ENCODE assay signal across 9 cellular contexts in the genomic region with DNA sequence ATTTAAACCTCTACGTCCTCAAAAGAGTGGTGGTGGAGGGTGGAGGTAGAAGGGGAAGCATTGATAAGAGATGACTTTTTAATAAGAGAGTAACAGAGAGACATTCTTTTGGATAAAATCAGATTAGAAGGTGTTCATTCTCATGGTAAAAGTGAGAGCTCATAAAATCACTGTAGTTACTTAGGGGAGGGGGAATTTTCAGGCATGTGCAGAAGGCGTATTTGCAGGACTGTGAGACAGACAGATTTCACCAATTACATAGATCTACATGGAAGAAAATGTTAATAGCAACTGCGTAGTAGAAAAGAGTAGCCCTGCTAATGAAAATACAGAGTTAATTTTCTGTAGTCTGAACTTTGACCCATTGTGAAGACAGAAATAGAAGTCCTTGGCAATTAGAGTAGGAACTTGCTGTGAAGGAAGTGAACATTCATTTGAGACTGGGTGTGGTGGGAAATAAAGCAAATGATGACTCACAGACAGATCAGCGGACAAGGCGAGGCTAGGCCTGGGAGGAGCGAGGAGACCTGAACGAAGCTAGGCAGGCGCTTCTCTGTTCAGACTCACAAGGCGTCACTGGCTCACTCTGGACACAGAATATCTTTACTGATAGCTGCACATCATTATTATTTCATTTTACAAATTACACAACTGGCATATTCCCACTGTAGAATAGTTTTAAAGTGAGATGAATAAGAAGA. TPM values are rescaled to one million over a fixed set of nuclear protein-coding genes. Genes with fewer than 3 reads are reported as not detected.
A peak's percentile ranks its signal among the peaks of the same experiment; 100 is the strongest.
DNase-seq lines count a peak whose midpoint lies in the region; ATAC-seq and TF ChIP-seq lines count a peak whose summit lies in the region.
"Had no signal": no experiment of that assay in that cellular context is flagged by ENCODE, and none has a peak within 500 bp of the region (broad histone marks: within the 10 kb centered on the region; RNA-seq: fewer than 3 reads in every experiment).

No MANE protein-coding gene starts in this region.

- no peaks in the 10 kb centered on the region for H3K27me3 Mint-ChIP-seq in CD4-positive, CD25-positive, alpha-beta regulatory T cell
- peaks cover 59% of the 10 kb centered on the region for H3K27me3 Mint-ChIP-seq in activated T-cell treated with anti-CD3 and anti-CD28 coated beads, Interleukin-2, amount 50 U/mL, for 72 hours (ENCODE audit: low read depth)

- H3K9me3 Mint-ChIP-seq in CD4-positive, CD25-positive, alpha-beta regulatory T cell: peaks cover 0 to 5% (median 0%) of the 10 kb centered on the region in 7 donors
- H3K9me3 Mint-ChIP-seq in activated T-cell treated with anti-CD3 and anti-CD28 coated beads, Interleukin-2, amount 50 U/mL, for 72 hours: peaks cover 2 to 3% of the 10 kb centered on the region in 2 donors

- no peak for TF ChIP-seq EP300 in gastroesophageal sphincter (IDR thresholded peaks at IDR 0.05)

- no peaks in the 10 kb centered on the region for H3K36me3 Mint-ChIP-seq in CD4-positive, CD25-positive, alpha-beta regulatory T cell
- no peaks in the 10 kb centered on the region for H3K36me3 Mint-ChIP-seq in activated T-cell treated with anti-CD3 and anti-CD28 coated beads, Interleukin-2, amount 50 U/mL, for 72 hours (ENCODE audit: insufficient read depth in 2 of 2)

- H3K27ac ChIP-seq in CD4-positive, CD25-positive, alpha-beta regulatory T cell (ENCODE audit: insufficient read depth, low read length, poor library complexity, severe bottlenecking): peak overlapping the region; percentile 33
- peak overlapping the region; percentile 32 to 66 (median 42) for H3K27ac ChIP-seq in gastroesophageal sphincter
- peak overlapping the region; percentile 39 to 70 (median 64) for H3K27ac ChIP-seq in gastrocnemius medialis

- intact Hi-C loops in gastrocnemius medialis (cut with DNase I; ENCODE audit: low total_unique reads): loop anchor here (5.0 kb wide), 1 partner anchor 129 kb away; no protein-coding TSS in a partner anchor

- H3K27ac Mint-ChIP-seq in CD4-positive, CD25-positive, alpha-beta regulatory T cell: peak overlapping the region; percentile 62 to 94 (median 94)
- peak overlapping the region; percentile 44 for H3K27ac Mint-ChIP-seq in activated T-cell treated with anti-CD3 and anti-CD28 coated beads, Interleukin-2, amount 50 U/mL, for 72 hours

- no peak for TF ChIP-seq CTCF in gastroesophageal sphincter (IDR thresholded peaks at IDR 0.05)
- no peak for TF ChIP-seq CTCF in gastrocnemius medialis (IDR thresholded peaks at IDR 0.05 in 4 of 5, conservative IDR thresholded peaks at IDR 0.05 in 1 of 5)

- peak overlapping the region; percentile 26 for H3K4me3 ChIP-seq in CD4-positive, CD25-positive, alpha-beta regulatory T cell (ENCODE audit: low read depth, low read length)
- no peak overlapping the region for H3K4me3 ChIP-seq in gastroesophageal sphincter
- H3K4me3 ChIP-seq in gastrocnemius medialis: no peak overlapping the region

- TF ChIP-seq POLR2A in gastroesophageal sphincter (IDR thresholded peaks at IDR 0.05) (no peak), gastrocnemius medialis (IDR thresholded peaks at IDR 0.05) (peak; percentile 26 to 56)

- 8 to 57% methylated on average over 7 to 9 of the region's 9 CpGs for WGBS in gastroesophageal sphincter (ENCODE audit: low coverage in 1 of 2), 2 donors

- peak in 2 of 3 donors; percentile 36 to 84 for DNase-seq in CD4-positive, CD25-positive, alpha-beta regulatory T cell
- DNase-seq in M059J (ENCODE audit: low read depth) (peak; percentile 90), gastrocnemius medialis (peak; percentile 60 to 66), NK-92 (lab: John Stamatoyannopoulos, UW; ENCODE audit: unreplicated experiment) (no peak), OCI-M2 (lab: John Stamatoyannopoulos, UW; ENCODE audit: unreplicated experiment) (no peak), D341Med (ENCODE audit: low spot score) (no peak)
- peak; percentile 50 to 53 for DNase-seq in activated T-cell treated with anti-CD3 and anti-CD28 coated beads, Interleukin-2, amount 50 U/mL, for 72 hours

- peak; percentile 97 to 98 for ATAC-seq in CD4-positive, CD25-positive, alpha-beta regulatory T cell (ENCODE audit: low read depth in 2 of 2)
- peak; percentile 97 to 99 for ATAC-seq in activated T-cell treated with anti-CD3 and anti-CD28 coated beads, Interleukin-2, amount 50 U/mL, for 72 hours (replicated peaks in 1 of 2)
- ATAC-seq in gastroesophageal sphincter: peak; percentile 96
- peak; percentile 97 to 98 for ATAC-seq in gastrocnemius medialis

- peaks cover 33% of the 10 kb centered on the region for H3K4me1 ChIP-seq in CD4-positive, CD25-positive, alpha-beta regulatory T cell (ENCODE audit: control insufficient read depth, insufficient read depth, low read length, poor library complexity, severe bottlenecking)
- H3K4me1 ChIP-seq in gastroesophageal sphincter: peaks cover 0 to 36% (median 8%) of the 10 kb centered on the region in 3 donors
- peaks cover 4 to 16% of the 10 kb centered on the region in 2 donors for H3K4me1 ChIP-seq in gastrocnemius medialis

- in situ Hi-C loops in gastrocnemius medialis (cut with MboI; ENCODE audit: low sequenced_read_pairs in 4 of 4): no loop called here

- H3K27me3 ChIP-seq in CD4-positive, CD25-positive, alpha-beta regulatory T cell (ENCODE audit: control insufficient read depth, insufficient read depth, low read length): no peaks in the 10 kb centered on the region
- no peaks in the 10 kb centered on the region for H3K27me3 ChIP-seq in gastroesophageal sphincter
- H3K27me3 ChIP-seq in gastrocnemius medialis: peaks cover 0 to 4% (median 0%) of the 10 kb centered on the region in 3 donors

- H3K4me1 Mint-ChIP-seq in CD4-positive, CD25-positive, alpha-beta regulatory T cell: peaks cover 15 to 57% (median 38%) of the 10 kb centered on the region in 4 donors
- peaks cover 32% of the 10 kb centered on the region for H3K4me1 Mint-ChIP-seq in activated T-cell treated with anti-CD3 and anti-CD28 coated beads, Interleukin-2, amount 50 U/mL, for 72 hours (ENCODE audit: low read depth)

- H3K9me3 ChIP-seq in CD4-positive, CD25-positive, alpha-beta regulatory T cell (ENCODE audit: control insufficient read depth in 2 of 2, low read length in 2 of 2): no peaks in the 10 kb centered on the region
- H3K9me3 ChIP-seq in gastroesophageal sphincter (no peaks in the 10 kb centered on the region), gastrocnemius medialis (no peaks in the 10 kb centered on the region)

- peak overlapping the region; percentile 37 to 84 (median 70) for H3K4me3 Mint-ChIP-seq in CD4-positive, CD25-positive, alpha-beta regulatory T cell
- peak overlapping the region; percentile 9 to 50 for H3K4me3 Mint-ChIP-seq in activated T-cell treated with anti-CD3 and anti-CD28 coated beads, Interleukin-2, amount 50 U/mL, for 72 hours

- no peaks in the 10 kb centered on the region for H3K36me3 ChIP-seq in CD4-positive, CD25-positive, alpha-beta regulatory T cell (ENCODE audit: control insufficient read depth, insufficient read depth, low read length)
- H3K36me3 ChIP-seq in gastroesophageal sphincter (no peaks in the 10 kb centered on the region), gastrocnemius medialis (no peaks in the 10 kb centered on the region)

RNA-seq across cellular contexts. Expression of a gene that starts 57.2 kb away (rescaled TPM):
- not detected for total RNA-seq in CD4-positive, CD25-positive, alpha-beta regulatory T cell
- not detected for polyA plus RNA-seq in CD4-positive, CD25-positive, alpha-beta regulatory T cell
- not detected in 2 replicates for total RNA-seq in M059J (2014; rRNA removed; shearing (Covaris generic))
- total RNA-seq in activated T-cell treated with anti-CD3 and anti-CD28 coated beads, Interleukin-2, amount 50 U/mL, for 72 hours: under 1 TPM in 1 of 2 donors, not detected in 1; 0.09 TPM
- total RNA-seq in gastroesophageal sphincter (not detected), gastrocnemius medialis (not detected)
- total RNA-seq: dermis microvascular lymphatic vessel endothelial cell had no signal

Comparison
In these comparisons a context has a peak if more than half of its experiments do, and no peak if none do; other contexts are left out.
1. DNase-seq: peak in CD4-positive, CD25-positive, alpha-beta regulatory T cell (2 of 3), M059J (single experiment), activated T-cell treated with anti-CD3 and anti-CD28 coated beads, Interleukin-2, amount 50 U/mL, for 72 hours (2 of 2) and gastrocnemius medialis (2 of 2); none in NK-92 (single experiment), OCI-M2 (single experiment) and D341Med (single experiment).
2. POLR2A ChIP-seq: peak in gastrocnemius medialis (2 of 2); none in gastroesophageal sphincter (0 of 2).
3. Peak in every context shown above with its lines, with median percentiles within 50 percentile points of each other: ATAC-seq and H3K27ac ChIP-seq.